2 cellular contexts compared by ENCODE assay signal in the genomic region with DNA sequence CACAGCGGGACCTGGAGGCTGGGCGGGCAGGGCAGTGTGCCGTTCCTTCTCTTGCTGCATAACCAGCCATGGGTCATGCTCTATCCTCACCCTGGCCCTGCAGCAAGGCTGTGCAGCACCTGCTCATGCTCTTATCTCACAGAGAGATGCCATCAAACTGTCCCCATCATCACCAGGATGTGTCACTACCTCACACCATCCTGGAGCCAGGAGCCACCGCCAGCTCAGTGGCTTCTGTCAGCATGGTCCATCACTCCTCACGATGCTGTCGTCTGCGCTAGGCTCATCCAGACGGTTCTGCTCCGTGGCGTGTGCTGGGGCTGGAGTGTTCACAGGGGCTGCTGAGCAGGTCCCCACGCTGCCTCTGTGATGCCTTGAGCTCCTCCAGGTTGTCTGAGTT.
TF ChIP-seq lines count a peak whose summit lies in the region.

No MANE protein-coding gene starts in this region.

TF ChIP-seq in HEK293, 187 proteins besides CTCF, POLR2A, EP300 and RAD21:
- TF ChIP-seq ZNF600 (tag by site-specific recombination; IDR thresholded peaks at IDR 0.05) (0 out of 2 replicates have a peak, but pooled peaks have one; percentile 13), ZNF610 (tag by site-specific recombination; IDR thresholded peaks at IDR 0.05; ENCODE audit: borderline replicate concordance) (no peak)

TF ChIP-seq in H1, 55 proteins besides CTCF, POLR2A, EP300 and RAD21:
- TF ChIP-seq ASH2L (IDR thresholded peaks at IDR 0.05; ENCODE audit: low read length) (no peak), TAF7 (optimal IDR thresholded peaks at IDR 0.05; ENCODE audit: borderline replicate concordance, low read depth, low read length) (no peak), SUZ12 (IDR thresholded peaks at IDR 0.05; ENCODE audit: low read length) (no peak)
